Comparison of ENCODE assay signal across 8 cellular contexts in genomic region chr12:2957816-2958431, GRCh38. TPM values are rescaled to one million over a fixed set of nuclear protein-coding genes. Genes with fewer than 3 reads are reported as not detected.
DNase-seq lines count a peak whose midpoint lies in the region; ATAC-seq and TF ChIP-seq lines count a peak whose summit lies in the region.

No MANE protein-coding gene starts in this region.

- H3K4me1 ChIP-seq in ACC112 (ENCODE audit: control insufficient read depth, insufficient read depth, low read length, unreplicated experiment) (peaks cover 21% of the 10 kb centered on the region), HUES6 (ENCODE audit: control insufficient read depth, insufficient read depth, low read length) (peaks cover 27% of the 10 kb centered on the region), mesenchymal stem cell (ENCODE audit: control insufficient read depth, insufficient read depth, low read depth, low read length) (peaks cover 22% of the 10 kb centered on the region)

- peaks cover 23% of the 10 kb centered on the region for H3K79me2 ChIP-seq in ACC112 (ENCODE audit: control insufficient read depth, insufficient read depth, low read length, unreplicated experiment)

- H3K27me3 ChIP-seq in ACC112 (ENCODE audit: insufficient read depth, low read length) (no peaks in the 10 kb centered on the region), HUES6 (ENCODE audit: control insufficient read depth, insufficient read depth, low read length) (no peaks in the 10 kb centered on the region), brain microvascular endothelial cell (replicated peaks) (no peaks in the 10 kb centered on the region), mesenchymal stem cell (ENCODE audit: control insufficient read depth in 1 of 2, insufficient read depth in 1 of 2, low read length in 2 of 2) (no peaks in the 10 kb centered on the region)

- H2AFZ ChIP-seq in ACC112 (ENCODE audit: low read length, unreplicated experiment) (peak overlapping the region; percentile 94), mesenchymal stem cell (ENCODE audit: low read depth, low read length) (peak overlapping the region; percentile 57)

- peak overlapping the region; percentile 56 for H3K27ac ChIP-seq in ACC112 (ENCODE audit: low read depth, low read length)
- no peak overlapping the region; the same call in 1 of the 2 replicates for H3K27ac ChIP-seq in HUES6 (ENCODE audit: low read depth, low read length)
- H3K27ac ChIP-seq in brain microvascular endothelial cell = peak overlapping the region; percentile 78
- H3K27ac ChIP-seq in mesenchymal stem cell (ENCODE audit: low read length, poor library complexity, severe bottlenecking) = peak overlapping the region; percentile 84
- H3K27ac ChIP-seq in substantia nigra (ENCODE audit: low read depth, low read length, poor library complexity, severe bottlenecking) = no peak overlapping the region

- peak overlapping the region; percentile 88 for H3K4me2 ChIP-seq in mesenchymal stem cell (ENCODE audit: low read length, poor library complexity, severe bottlenecking)

- no peaks in the 10 kb centered on the region for H3K36me3 ChIP-seq in ACC112 (ENCODE audit: insufficient read depth, low read length)
- H3K36me3 ChIP-seq in HUES6 (ENCODE audit: control insufficient read depth, insufficient read depth, low read length) = no peaks in the 10 kb centered on the region
- no peaks in the 10 kb centered on the region for H3K36me3 ChIP-seq in brain microvascular endothelial cell (replicated peaks)
- H3K36me3 ChIP-seq in mesenchymal stem cell (ENCODE audit: control insufficient read depth in 1 of 2, insufficient read depth in 2 of 2, low read depth in 1 of 2, low read length in 2 of 2) = no peaks in the 10 kb centered on the region

- TF ChIP-seq CTCF in brain microvascular endothelial cell (IDR thresholded peaks at IDR 0.05; ENCODE audit: low read depth, low read length, missing control alignments) = no peak

- H2BK12ac ChIP-seq in mesenchymal stem cell (ENCODE audit: low read length in 2 of 2) = peak overlapping the region in 1 of 2 experiments; percentile 40

- no peak overlapping the region for H2BK120ac ChIP-seq in mesenchymal stem cell (ENCODE audit: low read depth, low read length)

- WGBS in mesenchymal stem cell = 75% methylated on average over 10 of the region's 11 CpGs

- ATAC-seq in HG03565 (IDR thresholded peaks at IDR 0.05; ENCODE audit: unreplicated experiment) (no peak), GM18858 (IDR thresholded peaks at IDR 0.05; ENCODE audit: unreplicated experiment) (no peak)

- H4K8ac ChIP-seq in mesenchymal stem cell (ENCODE audit: low read length) = peak overlapping the region; percentile 87

- no peak overlapping the region for H4K91ac ChIP-seq in mesenchymal stem cell (ENCODE audit: low read length)

- in situ Hi-C loops in brain microvascular endothelial cell (cut with HindIII; ENCODE audit: low pct_ligation_motif_present, low sequenced_read_pairs) = no loop called here

- no peak overlapping the region for H3K4ac ChIP-seq in mesenchymal stem cell (ENCODE audit: low read depth in 1 of 2, low read length in 2 of 2)

- H3K9ac ChIP-seq in HUES6 (ENCODE audit: low read length) (peak overlapping the region; percentile 83), mesenchymal stem cell (ENCODE audit: low read length) (peak overlapping the region; percentile 83)

- H3K14ac ChIP-seq in mesenchymal stem cell (ENCODE audit: low read length in 2 of 2) = peak overlapping the region in 1 of 2 experiments; percentile 78

- no peak overlapping the region for H2BK5ac ChIP-seq in mesenchymal stem cell (ENCODE audit: low read depth, low read length, poor library complexity, severe bottlenecking)

- peaks cover 4% of the 10 kb centered on the region for H3K79me1 ChIP-seq in mesenchymal stem cell (replicated peaks; ENCODE audit: low read length, poor library complexity, severe bottlenecking)

- DNase-seq in brain microvascular endothelial cell = peak; percentile 35
- DNase-seq in mesenchymal stem cell = no peak
- no peak for DNase-seq in substantia nigra (lab: John Stamatoyannopoulos, UW)
- no peak for DNase-seq in NCI-H345 (lab: John Stamatoyannopoulos, UW)

- H3K9me3 ChIP-seq in HUES6 (ENCODE audit: control insufficient read depth, insufficient read depth, low read depth, low read length) (no peaks in the 10 kb centered on the region), mesenchymal stem cell (ENCODE audit: control insufficient read depth, low read length) (no peaks in the 10 kb centered on the region)

- no peak overlapping the region for H2BK15ac ChIP-seq in mesenchymal stem cell (ENCODE audit: low read depth, poor library complexity, severe bottlenecking)

- H3K4me3 ChIP-seq in ACC112 (ENCODE audit: low read depth, low read length) (peak overlapping the region; percentile 93), HUES6 (ENCODE audit: low read depth, low read length) (peak overlapping the region; percentile 68), brain microvascular endothelial cell (ENCODE audit: low read depth, low read length) (peak overlapping the region; percentile 71), mesenchymal stem cell (ENCODE audit: insufficient read depth in 1 of 2, low read depth in 1 of 2, low read length in 2 of 2) (peak overlapping the region; percentile 76 to 93)

- peak overlapping the region in 1 of 2 experiments; percentile 16 for H3K18ac ChIP-seq in mesenchymal stem cell (ENCODE audit: low read depth in 1 of 2, low read length in 2 of 2)

- no peak overlapping the region for H3K23ac ChIP-seq in mesenchymal stem cell (ENCODE audit: low read length in 2 of 2)

- H2AK5ac ChIP-seq in mesenchymal stem cell (ENCODE audit: low read length, severe bottlenecking) = no peak overlapping the region

RNA-seq across cellular contexts. Expression of gene TEAD4, which starts 1.3 kb away (rescaled TPM):
- 16.1 TPM for polyA plus RNA-seq in mesenchymal stem cell (2013, experiment 1 of 2)
- polyA plus RNA-seq in mesenchymal stem cell (2013, experiment 2 of 2) = 16.1 TPM

Comparison
In these comparisons a context has a peak if more than half of its experiments do, and no peak if none do; other contexts are left out.
1. H3K27ac ChIP-seq: peak in ACC112 (single experiment), brain microvascular endothelial cell (single experiment) and mesenchymal stem cell (single experiment); none in HUES6 (single experiment) and substantia nigra (single experiment).
2. Peak in every context shown above with its lines, with median percentiles within 50 percentile points of each other: H3K4me3 ChIP-seq.